9 cellular contexts compared by ENCODE assay signal in genomic region chr1:59937636-59938210, GRCh38. TPM values are rescaled to one million over a fixed set of nuclear protein-coding genes. Genes with fewer than 3 reads are reported as not detected.
"Had no signal": no experiment of that assay in that cellular context is flagged by ENCODE, and none has a peak within 500 bp of the region (broad histone marks: within the 10 kb centered on the region; RNA-seq: fewer than 3 reads in every experiment).

No MANE protein-coding gene starts in this region.

- H3K4me3 ChIP-seq: GM12878 had no signal

- DNase-seq: GDM1, GF-D8 had no signal

- ATAC-seq: GM12878 had no signal

- FAIRE-seq: G401.6, GM12878, GM12891, GM12892, GM18507, GM19239 had no signal

RNA-seq across cellular contexts. Expression of gene CYP2J2, which starts 11.2 kb away (rescaled TPM):
- total RNA-seq: G401 had no signal
